ENCODE assay signal across 1 cellular context in genomic region chr2:33709986-33710385, GRCh38.
TF ChIP-seq lines count a peak whose summit lies in the region.

No MANE protein-coding gene starts in this region.

TF ChIP-seq in H1, 55 proteins besides CTCF, POLR2A, EP300 and RAD21 (continued from another document):
- TF ChIP-seq, protein P1, sequence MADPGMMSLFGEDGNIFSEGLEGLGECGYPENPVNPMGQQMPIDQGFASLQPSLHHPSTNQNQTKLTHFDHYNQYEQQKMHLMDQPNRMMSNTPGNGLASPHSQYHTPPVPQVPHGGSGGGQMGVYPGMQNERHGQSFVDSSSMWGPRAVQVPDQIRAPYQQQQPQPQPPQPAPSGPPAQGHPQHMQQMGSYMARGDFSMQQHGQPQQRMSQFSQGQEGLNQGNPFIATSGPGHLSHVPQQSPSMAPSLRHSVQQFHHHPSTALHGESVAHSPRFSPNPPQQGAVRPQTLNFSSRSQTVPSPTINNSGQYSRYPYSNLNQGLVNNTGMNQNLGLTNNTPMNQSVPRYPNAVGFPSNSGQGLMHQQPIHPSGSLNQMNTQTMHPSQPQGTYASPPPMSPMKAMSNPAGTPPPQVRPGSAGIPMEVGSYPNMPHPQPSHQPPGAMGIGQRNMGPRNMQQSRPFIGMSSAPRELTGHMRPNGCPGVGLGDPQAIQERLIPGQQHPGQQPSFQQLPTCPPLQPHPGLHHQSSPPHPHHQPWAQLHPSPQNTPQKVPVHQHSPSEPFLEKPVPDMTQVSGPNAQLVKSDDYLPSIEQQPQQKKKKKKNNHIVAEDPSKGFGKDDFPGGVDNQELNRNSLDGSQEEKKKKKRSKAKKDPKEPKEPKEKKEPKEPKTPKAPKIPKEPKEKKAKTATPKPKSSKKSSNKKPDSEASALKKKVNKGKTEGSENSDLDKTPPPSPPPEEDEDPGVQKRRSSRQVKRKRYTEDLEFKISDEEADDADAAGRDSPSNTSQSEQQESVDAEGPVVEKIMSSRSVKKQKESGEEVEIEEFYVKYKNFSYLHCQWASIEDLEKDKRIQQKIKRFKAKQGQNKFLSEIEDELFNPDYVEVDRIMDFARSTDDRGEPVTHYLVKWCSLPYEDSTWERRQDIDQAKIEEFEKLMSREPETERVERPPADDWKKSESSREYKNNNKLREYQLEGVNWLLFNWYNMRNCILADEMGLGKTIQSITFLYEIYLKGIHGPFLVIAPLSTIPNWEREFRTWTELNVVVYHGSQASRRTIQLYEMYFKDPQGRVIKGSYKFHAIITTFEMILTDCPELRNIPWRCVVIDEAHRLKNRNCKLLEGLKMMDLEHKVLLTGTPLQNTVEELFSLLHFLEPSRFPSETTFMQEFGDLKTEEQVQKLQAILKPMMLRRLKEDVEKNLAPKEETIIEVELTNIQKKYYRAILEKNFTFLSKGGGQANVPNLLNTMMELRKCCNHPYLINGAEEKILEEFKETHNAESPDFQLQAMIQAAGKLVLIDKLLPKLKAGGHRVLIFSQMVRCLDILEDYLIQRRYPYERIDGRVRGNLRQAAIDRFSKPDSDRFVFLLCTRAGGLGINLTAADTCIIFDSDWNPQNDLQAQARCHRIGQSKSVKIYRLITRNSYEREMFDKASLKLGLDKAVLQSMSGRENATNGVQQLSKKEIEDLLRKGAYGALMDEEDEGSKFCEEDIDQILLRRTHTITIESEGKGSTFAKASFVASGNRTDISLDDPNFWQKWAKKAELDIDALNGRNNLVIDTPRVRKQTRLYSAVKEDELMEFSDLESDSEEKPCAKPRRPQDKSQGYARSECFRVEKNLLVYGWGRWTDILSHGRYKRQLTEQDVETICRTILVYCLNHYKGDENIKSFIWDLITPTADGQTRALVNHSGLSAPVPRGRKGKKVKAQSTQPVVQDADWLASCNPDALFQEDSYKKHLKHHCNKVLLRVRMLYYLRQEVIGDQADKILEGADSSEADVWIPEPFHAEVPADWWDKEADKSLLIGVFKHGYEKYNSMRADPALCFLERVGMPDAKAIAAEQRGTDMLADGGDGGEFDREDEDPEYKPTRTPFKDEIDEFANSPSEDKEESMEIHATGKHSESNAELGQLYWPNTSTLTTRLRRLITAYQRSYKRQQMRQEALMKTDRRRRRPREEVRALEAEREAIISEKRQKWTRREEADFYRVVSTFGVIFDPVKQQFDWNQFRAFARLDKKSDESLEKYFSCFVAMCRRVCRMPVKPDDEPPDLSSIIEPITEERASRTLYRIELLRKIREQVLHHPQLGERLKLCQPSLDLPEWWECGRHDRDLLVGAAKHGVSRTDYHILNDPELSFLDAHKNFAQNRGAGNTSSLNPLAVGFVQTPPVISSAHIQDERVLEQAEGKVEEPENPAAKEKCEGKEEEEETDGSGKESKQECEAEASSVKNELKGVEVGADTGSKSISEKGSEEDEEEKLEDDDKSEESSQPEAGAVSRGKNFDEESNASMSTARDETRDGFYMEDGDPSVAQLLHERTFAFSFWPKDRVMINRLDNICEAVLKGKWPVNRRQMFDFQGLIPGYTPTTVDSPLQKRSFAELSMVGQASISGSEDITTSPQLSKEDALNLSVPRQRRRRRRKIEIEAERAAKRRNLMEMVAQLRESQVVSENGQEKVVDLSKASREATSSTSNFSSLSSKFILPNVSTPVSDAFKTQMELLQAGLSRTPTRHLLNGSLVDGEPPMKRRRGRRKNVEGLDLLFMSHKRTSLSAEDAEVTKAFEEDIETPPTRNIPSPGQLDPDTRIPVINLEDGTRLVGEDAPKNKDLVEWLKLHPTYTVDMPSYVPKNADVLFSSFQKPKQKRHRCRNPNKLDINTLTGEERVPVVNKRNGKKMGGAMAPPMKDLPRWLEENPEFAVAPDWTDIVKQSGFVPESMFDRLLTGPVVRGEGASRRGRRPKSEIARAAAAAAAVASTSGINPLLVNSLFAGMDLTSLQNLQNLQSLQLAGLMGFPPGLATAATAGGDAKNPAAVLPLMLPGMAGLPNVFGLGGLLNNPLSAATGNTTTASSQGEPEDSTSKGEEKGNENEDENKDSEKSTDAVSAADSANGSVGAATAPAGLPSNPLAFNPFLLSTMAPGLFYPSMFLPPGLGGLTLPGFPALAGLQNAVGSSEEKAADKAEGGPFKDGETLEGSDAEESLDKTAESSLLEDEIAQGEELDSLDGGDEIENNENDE (IDR thresholded peaks at IDR 0.05; ENCODE audit: insufficient replicate concordance, low read length): no peak
- TF ChIP-seq JUN (IDR thresholded peaks at IDR 0.05; ENCODE audit: low read depth, low read length): no peak
- no peak for TF ChIP-seq SP4 (IDR thresholded peaks at IDR 0.05; ENCODE audit: low read length)
- no peak for TF ChIP-seq TEAD4 (IDR thresholded peaks at IDR 0.05; ENCODE audit: low read depth, low read length)
- TF ChIP-seq CHD1 (IDR thresholded peaks at IDR 0.05; ENCODE audit: low read depth, low read length): no peak
- TF ChIP-seq CEBPB (IDR thresholded peaks at IDR 0.05; ENCODE audit: low read depth, low read length): no peak
- no peak for TF ChIP-seq E2F6 (IDR thresholded peaks at IDR 0.05)
- no peak for TF ChIP-seq SIX5 (IDR thresholded peaks at IDR 0.05; ENCODE audit: low read depth, low read length)
- no peak for TF ChIP-seq NANOG (IDR thresholded peaks at IDR 0.05; ENCODE audit: insufficient read depth, low read depth, low read length, poor library complexity, severe bottlenecking)
- TF ChIP-seq TBP (IDR thresholded peaks at IDR 0.05; ENCODE audit: low read depth, low read length): no peak
- no peak for TF ChIP-seq MAX (IDR thresholded peaks at IDR 0.05)
- no peak for TF ChIP-seq GABPA (IDR thresholded peaks at IDR 0.05; ENCODE audit: borderline replicate concordance, insufficient read depth, low read length)
